Comparison of ENCODE assay signal across 8 cellular contexts in genomic region chr7:50212666-50213621, GRCh38.
DNase-seq lines count a peak whose midpoint lies in the region; ATAC-seq lines count a peak whose summit lies in the region.
"Had no signal": no experiment of that assay in that cellular context is flagged by ENCODE, and none has a peak within 500 bp of the region (broad histone marks: within the 10 kb centered on the region; RNA-seq: fewer than 3 reads in every experiment).

No MANE protein-coding gene starts in this region.

- peak overlapping the region; percentile 58 for H3K4me3 Mint-ChIP-seq in natural killer cell treated with Interleukin-12 subunit alpha and Interleukin-12 subunit beta and Interleukin-15 and Interleukin-18, amount 100 ng/mL, for 72 hours

- ATAC-seq in GM18517 (IDR thresholded peaks at IDR 0.05; ENCODE audit: unreplicated experiment) = peak; percentile 42
- peak; percentile 50 for ATAC-seq in HG02943 (IDR thresholded peaks at IDR 0.05; ENCODE audit: low read depth, unreplicated experiment)
- ATAC-seq in natural killer cell treated with Interleukin-12 subunit alpha and Interleukin-12 subunit beta and Interleukin-15 and Interleukin-18, amount 100 ng/mL, for 72 hours = peak; percentile 37 to 66
- ATAC-seq in HG03045 (IDR thresholded peaks at IDR 0.05; ENCODE audit: unreplicated experiment) = no peak

- no peaks in the 10 kb centered on the region for H3K9me3 Mint-ChIP-seq in natural killer cell treated with Interleukin-12 subunit alpha and Interleukin-12 subunit beta and Interleukin-15 and Interleukin-18, amount 100 ng/mL, for 72 hours

- H3K4me1 Mint-ChIP-seq in natural killer cell treated with Interleukin-12 subunit alpha and Interleukin-12 subunit beta and Interleukin-15 and Interleukin-18, amount 100 ng/mL, for 72 hours (ENCODE audit: low read depth in 2 of 2) = peaks cover 62 to 63% of the 10 kb centered on the region in 2 donors

- peak overlapping the region; percentile 20 for H3K27ac Mint-ChIP-seq in natural killer cell treated with Interleukin-12 subunit alpha and Interleukin-12 subunit beta and Interleukin-15 and Interleukin-18, amount 100 ng/mL, for 72 hours

- H3K27me3 Mint-ChIP-seq in natural killer cell treated with Interleukin-12 subunit alpha and Interleukin-12 subunit beta and Interleukin-15 and Interleukin-18, amount 100 ng/mL, for 72 hours = no peaks in the 10 kb centered on the region

- DNase-seq in SKM-1 (lab: John Stamatoyannopoulos, UW; ENCODE audit: unreplicated experiment) (peak; percentile 70), epidermal melanocyte (ENCODE audit: insufficient read length, low spot score) (no peak), NCI-H510A (lab: John Stamatoyannopoulos, UW) (no peak)
- no peak for DNase-seq in natural killer cell treated with Interleukin-12 subunit alpha and Interleukin-12 subunit beta and Interleukin-15 and Interleukin-18, amount 100 ng/mL, for 72 hours (ENCODE audit: low spot score)
- DNase-seq: NCI-H1930 had no signal

- H3K36me3 Mint-ChIP-seq in natural killer cell treated with Interleukin-12 subunit alpha and Interleukin-12 subunit beta and Interleukin-15 and Interleukin-18, amount 100 ng/mL, for 72 hours = no peaks in the 10 kb centered on the region
